Comparison of ENCODE assay signal across 8 cellular contexts in genomic region chr21:44297525-44298290, GRCh38. TPM values are rescaled to one million over a fixed set of nuclear protein-coding genes. Genes with fewer than 3 reads are reported as not detected.
DNase-seq lines count a peak whose midpoint lies in the region; ATAC-seq and TF ChIP-seq lines count a peak whose summit lies in the region.

No MANE protein-coding gene starts in this region.

- H3K27ac ChIP-seq in C4-2B (no peak overlapping the region), coronary artery (no peak overlapping the region), liver (ENCODE audit: low read depth in 1 of 2, low read length in 2 of 2) (peak overlapping the region in 1 of 2 donors; percentile 34)

- H3K4me3 ChIP-seq in HFF-Myc (replicated peaks; ENCODE audit: low read depth, low read length) (no peak overlapping the region), coronary artery (no peak overlapping the region), liver (ENCODE audit: low read depth in 1 of 3, low read length in 3 of 3) (no peak overlapping the region)

- DNase-seq in HFF-Myc (ENCODE audit: extremely low read depth, low read depth) (peak; percentile 55), NCI-H748 treated with DMSO at 0.1 percent for 48 hours (lab: John Stamatoyannopoulos, UW) (peak; percentile 70), coronary artery (ENCODE audit: low spot score) (peak; percentile 86)
- peak; percentile 72 for DNase-seq in activated CD4-positive, alpha-beta T cell treated with anti-CD3 and anti-CD28 coated beads, Interleukin-2, amount 50 U/mL, for 1 hour
- peak; percentile 40 to 59 (median 54) for DNase-seq in stimulated activated CD4-positive, alpha-beta T cell treated with anti-CD3 and anti-CD28 coated beads, TNF-alpha, amount 100 ng/mL, for 1 hour (ENCODE audit: low read depth in 3 of 3, low spot score in 1 of 3)

- no peaks in the 10 kb centered on the region for H3K27me3 ChIP-seq in liver (ENCODE audit: control insufficient read depth in 4 of 4, insufficient read depth in 4 of 4, low read length in 3 of 4)

- H3K36me3 ChIP-seq in liver (ENCODE audit: control insufficient read depth in 4 of 4, insufficient read depth in 3 of 4, low read depth in 1 of 4, low read length in 3 of 4) = no peaks in the 10 kb centered on the region

- ATAC-seq in HG02852 (IDR thresholded peaks at IDR 0.05; ENCODE audit: unreplicated experiment) = no peak

- H3K4me1 ChIP-seq in liver (ENCODE audit: control insufficient read depth in 4 of 4, insufficient read depth in 4 of 4, low read length in 3 of 4) = peaks cover 12 to 37% (median 33%) of the 10 kb centered on the region in 4 donors

- H3K9me3 ChIP-seq in liver (ENCODE audit: control insufficient read depth in 4 of 4, low read length in 3 of 4) = no peaks in the 10 kb centered on the region

- TF ChIP-seq RAD21 in liver (IDR thresholded peaks at IDR 0.05) = peak; percentile 91 to 93

- TF ChIP-seq CTCF in C4-2B (conservative IDR thresholded peaks at IDR 0.05) = peak; percentile 82
- TF ChIP-seq CTCF in HFF-Myc (IDR thresholded peaks at IDR 0.05; ENCODE audit: low read depth, low read length, missing control alignments) = peak; percentile 81
- peak; percentile 47 for TF ChIP-seq CTCF in coronary artery (IDR thresholded peaks at IDR 0.05)
- TF ChIP-seq CTCF in liver (IDR thresholded peaks at IDR 0.05; ENCODE audit: low read depth, low read length, missing input control) = peak; percentile 84

- WGBS in liver = 24% methylated on average over 22 of the region's 22 CpGs

- no peak overlapping the region for H3K9ac ChIP-seq in liver (ENCODE audit: low read depth in 1 of 2, low read length in 2 of 2)

TF ChIP-seq in liver, 16 proteins besides CTCF, POLR2A, EP300 and RAD21:
- TF ChIP-seq GABPA (IDR thresholded peaks at IDR 0.05 in 1 of 2, conservative IDR thresholded peaks at IDR 0.05 in 1 of 2) = no peak
- TF ChIP-seq YY1 (IDR thresholded peaks at IDR 0.05) = no peak
- TF ChIP-seq, protein P1, sequence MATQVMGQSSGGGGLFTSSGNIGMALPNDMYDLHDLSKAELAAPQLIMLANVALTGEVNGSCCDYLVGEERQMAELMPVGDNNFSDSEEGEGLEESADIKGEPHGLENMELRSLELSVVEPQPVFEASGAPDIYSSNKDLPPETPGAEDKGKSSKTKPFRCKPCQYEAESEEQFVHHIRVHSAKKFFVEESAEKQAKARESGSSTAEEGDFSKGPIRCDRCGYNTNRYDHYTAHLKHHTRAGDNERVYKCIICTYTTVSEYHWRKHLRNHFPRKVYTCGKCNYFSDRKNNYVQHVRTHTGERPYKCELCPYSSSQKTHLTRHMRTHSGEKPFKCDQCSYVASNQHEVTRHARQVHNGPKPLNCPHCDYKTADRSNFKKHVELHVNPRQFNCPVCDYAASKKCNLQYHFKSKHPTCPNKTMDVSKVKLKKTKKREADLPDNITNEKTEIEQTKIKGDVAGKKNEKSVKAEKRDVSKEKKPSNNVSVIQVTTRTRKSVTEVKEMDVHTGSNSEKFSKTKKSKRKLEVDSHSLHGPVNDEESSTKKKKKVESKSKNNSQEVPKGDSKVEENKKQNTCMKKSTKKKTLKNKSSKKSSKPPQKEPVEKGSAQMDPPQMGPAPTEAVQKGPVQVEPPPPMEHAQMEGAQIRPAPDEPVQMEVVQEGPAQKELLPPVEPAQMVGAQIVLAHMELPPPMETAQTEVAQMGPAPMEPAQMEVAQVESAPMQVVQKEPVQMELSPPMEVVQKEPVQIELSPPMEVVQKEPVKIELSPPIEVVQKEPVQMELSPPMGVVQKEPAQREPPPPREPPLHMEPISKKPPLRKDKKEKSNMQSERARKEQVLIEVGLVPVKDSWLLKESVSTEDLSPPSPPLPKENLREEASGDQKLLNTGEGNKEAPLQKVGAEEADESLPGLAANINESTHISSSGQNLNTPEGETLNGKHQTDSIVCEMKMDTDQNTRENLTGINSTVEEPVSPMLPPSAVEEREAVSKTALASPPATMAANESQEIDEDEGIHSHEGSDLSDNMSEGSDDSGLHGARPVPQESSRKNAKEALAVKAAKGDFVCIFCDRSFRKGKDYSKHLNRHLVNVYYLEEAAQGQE (IDR thresholded peaks at IDR 0.05) = no peak
- TF ChIP-seq JUND (IDR thresholded peaks at IDR 0.05) = no peak
- no peak for TF ChIP-seq HNF4G (IDR thresholded peaks at IDR 0.05)
- TF ChIP-seq HNF4A (conservative IDR thresholded peaks at IDR 0.05) = peak in 1 of 2 donors; percentile 19
- no peak for TF ChIP-seq EGR1 (IDR thresholded peaks at IDR 0.05; ENCODE audit: low read depth in 2 of 2)
- TF ChIP-seq RXRA (IDR thresholded peaks at IDR 0.05) = peak; percentile 39 to 60
- TF ChIP-seq FOXA2 (IDR thresholded peaks at IDR 0.05) = no peak
- TF ChIP-seq TAF1 (conservative IDR thresholded peaks at IDR 0.05) = no peak
- TF ChIP-seq, protein P2, sequence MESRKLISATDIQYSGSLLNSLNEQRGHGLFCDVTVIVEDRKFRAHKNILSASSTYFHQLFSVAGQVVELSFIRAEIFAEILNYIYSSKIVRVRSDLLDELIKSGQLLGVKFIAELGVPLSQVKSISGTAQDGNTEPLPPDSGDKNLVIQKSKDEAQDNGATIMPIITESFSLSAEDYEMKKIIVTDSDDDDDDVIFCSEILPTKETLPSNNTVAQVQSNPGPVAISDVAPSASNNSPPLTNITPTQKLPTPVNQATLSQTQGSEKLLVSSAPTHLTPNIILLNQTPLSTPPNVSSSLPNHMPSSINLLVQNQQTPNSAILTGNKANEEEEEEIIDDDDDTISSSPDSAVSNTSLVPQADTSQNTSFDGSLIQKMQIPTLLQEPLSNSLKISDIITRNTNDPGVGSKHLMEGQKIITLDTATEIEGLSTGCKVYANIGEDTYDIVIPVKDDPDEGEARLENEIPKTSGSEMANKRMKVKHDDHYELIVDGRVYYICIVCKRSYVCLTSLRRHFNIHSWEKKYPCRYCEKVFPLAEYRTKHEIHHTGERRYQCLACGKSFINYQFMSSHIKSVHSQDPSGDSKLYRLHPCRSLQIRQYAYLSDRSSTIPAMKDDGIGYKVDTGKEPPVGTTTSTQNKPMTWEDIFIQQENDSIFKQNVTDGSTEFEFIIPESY (IDR thresholded peaks at IDR 0.05) = no peak
- no peak for TF ChIP-seq FOXA1 (IDR thresholded peaks at IDR 0.05)
- TF ChIP-seq, protein P3, sequence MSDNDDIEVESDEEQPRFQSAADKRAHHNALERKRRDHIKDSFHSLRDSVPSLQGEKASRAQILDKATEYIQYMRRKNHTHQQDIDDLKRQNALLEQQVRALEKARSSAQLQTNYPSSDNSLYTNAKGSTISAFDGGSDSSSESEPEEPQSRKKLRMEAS (IDR thresholded peaks at IDR 0.05) = no peak
- TF ChIP-seq, protein P4, sequence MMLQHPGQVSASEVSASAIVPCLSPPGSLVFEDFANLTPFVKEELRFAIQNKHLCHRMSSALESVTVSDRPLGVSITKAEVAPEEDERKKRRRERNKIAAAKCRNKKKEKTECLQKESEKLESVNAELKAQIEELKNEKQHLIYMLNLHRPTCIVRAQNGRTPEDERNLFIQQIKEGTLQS (IDR thresholded peaks at IDR 0.05) = no peak
- TF ChIP-seq SP1 (IDR thresholded peaks at IDR 0.05) = peak; percentile 41
- TF ChIP-seq NR2F2 (IDR thresholded peaks at IDR 0.05) = no peak

RNA-seq across cellular contexts. Expression of gene PFKL, which starts 2.1 kb away (rescaled TPM):
- total RNA-seq in liver = 10 to 100 TPM; 83.9 to 98.4 TPM
- 10 to 100 TPM; 48.1 to 78.1 TPM for polyA plus RNA-seq in liver

RNA-seq across cellular contexts. Expression of gene AIRE, which starts 12.0 kb away (rescaled TPM):
- total RNA-seq in liver = under 1 TPM in 1 of 2 donors, not detected in 1; 0.05 TPM
- polyA plus RNA-seq in liver = not detected

RNA-seq across cellular contexts. Expression of gene DNMT3L, which starts 36.0 kb away (rescaled TPM):
- under 1 TPM in 1 of 2 donors, not detected in 1; 0.25 TPM for total RNA-seq in liver
- under 1 TPM; 0.18 to 0.99 TPM for polyA plus RNA-seq in liver

RNA-seq across cellular contexts. Expression of gene CFAP410, which starts 41.5 kb away (rescaled TPM):
- total RNA-seq in liver = 10 to 100 TPM; 11.7 to 12.9 TPM
- polyA plus RNA-seq in liver = 10 to 100 TPM in 1 of 2 donors, 1 to 10 TPM in 1; 7.9 to 16.3 TPM

RNA-seq across cellular contexts. Expression of gene TRPM2, which starts 55.7 kb away (rescaled TPM):
- total RNA-seq in liver = 1 to 10 TPM in 1 of 2 donors, under 1 TPM in 1; 0.65 to 1.3 TPM
- polyA plus RNA-seq in liver = under 1 TPM; 0.43 to 0.61 TPM
